Comparison of ENCODE assay signal across 30 cellular contexts in the genomic region with DNA sequence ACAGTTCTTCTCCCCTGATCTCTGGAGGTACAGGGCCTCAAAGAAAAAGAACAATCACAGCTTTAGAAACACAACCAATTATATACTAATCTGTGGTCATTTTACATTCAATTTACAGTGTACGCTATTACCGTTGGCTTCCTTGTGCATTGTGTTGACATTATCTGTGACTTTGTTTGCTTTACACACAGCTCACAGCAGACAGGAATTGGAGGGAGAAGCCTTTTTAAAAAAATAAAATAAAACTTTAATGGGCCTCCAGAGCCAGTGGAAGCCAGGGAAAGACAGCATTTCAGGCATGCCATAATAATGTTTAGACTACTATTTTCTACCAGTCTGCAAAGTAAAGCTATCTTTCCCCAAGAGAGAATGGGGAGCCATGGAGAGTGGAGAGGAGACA.
DNase-seq lines count a peak whose midpoint lies in the region; ATAC-seq, FAIRE-seq and TF ChIP-seq lines count a peak whose summit lies in the region.
"Had no signal": no experiment of that assay in that cellular context is flagged by ENCODE, and none has a peak within 500 bp of the region (broad histone marks: within the 10 kb centered on the region; RNA-seq: fewer than 3 reads in every experiment).

No MANE protein-coding gene starts in this region.

- TF ChIP-seq RAD21 in IMR-90 (IDR thresholded peaks at IDR 0.05; ENCODE audit: low read length) = no peak

- DNase-seq in IMR-90 = no peak
- peak; percentile 26 for DNase-seq in NCI-H774 (lab: John Stamatoyannopoulos, UW)
- DNase-seq in activated naive CD8-positive, alpha-beta T cell treated with anti-CD3 and anti-CD28 coated beads for 36 hours = no peak
- no peak for DNase-seq in activated gamma-delta T cell treated with Interleukin-2 at 50 U/mL for 16 hours
- no peak for DNase-seq in substantia nigra (lab: John Stamatoyannopoulos, UW)
- DNase-seq: activated CD4-positive, alpha-beta T cell treated with anti-CD3 and anti-CD28 coated beads, Interleukin-2, amount 10 ng/mL, durations not matched to agents 7 days and 5 days; activated T-cell treated with anti-CD3 and anti-CD28 coated beads, Interleukin-2, amount 50 U/mL, for 24 hours; AML-193; CD8-positive, alpha-beta memory T cell; DMS79; Kasumi-1; left ventricle myocardium superior; NCI-H187 treated with DMSO at 0.1 percent for 48 hours; NCI-H2227 treated with DMSO at 0.1 percent for 48 hours; nucleus accumbens; OCI-M1; stimulated activated naive CD8-positive, alpha-beta T cell treated with anti-CD3 and anti-CD28 coated beads, Interleukin-15, Interleukin-2, amounts not matched to agents 100 U/mL and 50 U/mL, for 24 hours; uterus; WERI-Rb-1 had no signal

- no peak overlapping the region for H3K23ac ChIP-seq in IMR-90 (ENCODE audit: low read depth, low read length)

- peak overlapping the region in 7 of 11 experiments; percentile 3 to 53 (median 30); a peak in 8 of 22 replicates for H3K27ac ChIP-seq in BLaER1 treated with 17β-estradiol and CSF1 and Interleukin-3, amounts not matched to agents 10 nM and 100 nM
- H3K27ac ChIP-seq in IMR-90 (ENCODE audit: insufficient read depth, low read length) (no peak overlapping the region), substantia nigra (ENCODE audit: low read depth, low read length, poor library complexity, severe bottlenecking) (no peak overlapping the region)
- H3K27ac ChIP-seq: gastroesophageal sphincter, HL-60, uterus, WERI-Rb-1 had no signal

- peak overlapping the region in 3 of 11 experiments; percentile 3 to 54 (median 6); a peak in 3 of 22 replicates for H3K9ac ChIP-seq in BLaER1 treated with 17β-estradiol and CSF1 and Interleukin-3, amounts not matched to agents 10 nM and 100 nM
- no peak overlapping the region for H3K9ac ChIP-seq in IMR-90 (ENCODE audit: low read depth, low read length)

- no peak overlapping the region for H3K4me3 Mint-ChIP-seq in activated naive CD8-positive, alpha-beta T cell treated with anti-CD3 and anti-CD28 coated beads for 36 hours
- H3K4me3 Mint-ChIP-seq: activated CD4-positive, alpha-beta T cell treated with anti-CD3 and anti-CD28 coated beads, Interleukin-2, amount 10 ng/mL, durations not matched to agents 7 days and 5 days; activated T-cell treated with anti-CD3 and anti-CD28 coated beads, Interleukin-2, amount 50 U/mL, for 24 hours; CD8-positive, alpha-beta memory T cell; central memory CD8-positive, alpha-beta T cell; T-helper 2 cell treated with Interferon-gamma antibody and Interleukin-4, amounts not matched to agents 5 μg/mL and 100 μg/mL, for 36 hours had no signal

- H3K56ac ChIP-seq in IMR-90 (ENCODE audit: extremely low read depth, insufficient read depth, low read length) = no peak overlapping the region

- H3K9me3 ChIP-seq in BLaER1 treated with 17β-estradiol and CSF1 and Interleukin-3, amounts not matched to agents 10 nM and 100 nM (replicated peaks in 1 of 11) = peaks cover 0 to 8% (median 3%) of the 10 kb centered on the region in 11 experiments; a peak in 8 of 22 replicates
- H3K9me3 ChIP-seq in IMR-90 (ENCODE audit: control insufficient read depth, insufficient read depth, low read length) = no peaks in the 10 kb centered on the region
- H3K9me3 ChIP-seq: gastroesophageal sphincter, uterus had no signal

- CTCF ChIA-PET in IMR-90 (lab: Yijun Ruan, JAX) = no interaction called here

- peak; percentile 62 for ATAC-seq in IMR-90 (ENCODE audit: low read depth)
- ATAC-seq in HG02970 (IDR thresholded peaks at IDR 0.05; ENCODE audit: low FRiP score, unreplicated experiment) = no peak
- ATAC-seq: gastroesophageal sphincter; left ventricle myocardium superior; Right ventricle myocardium inferior; stimulated activated naive CD8-positive, alpha-beta T cell treated with anti-CD3 and anti-CD28 coated beads, Interleukin-15, Interleukin-2, amounts not matched to agents 100 U/mL and 50 U/mL, for 24 hours had no signal

- H2AFZ ChIP-seq in IMR-90 (replicated peaks; ENCODE audit: low read length, poor library complexity) = no peak overlapping the region

- H2AK9ac ChIP-seq in IMR-90 (replicated peaks; ENCODE audit: low read depth, low read length, poor library complexity) = no peak overlapping the region

- no CpG with 5 or more reads among the region's 2 CpGs for WGBS in IMR-90 (ENCODE audit: extremely low coverage in 2 of 2, insufficient read length in 1 of 2), 2 experiments

- H2BK20ac ChIP-seq in IMR-90 (ENCODE audit: low read depth, low read length) = no peak overlapping the region

- no peak for TF ChIP-seq CTCF in IMR-90 (conservative IDR thresholded peaks at IDR 0.05; ENCODE audit: low read depth, low read length)

- no peak overlapping the region for H2BK120ac ChIP-seq in IMR-90 (ENCODE audit: low read depth, low read length)

- POLR2A ChIA-PET in IMR-90 (lab: Charles Lee; ENCODE audit: unreplicated experiment) = no interaction called here

- H4K5ac ChIP-seq in IMR-90 (ENCODE audit: low read depth, low read length) = no peak overlapping the region; the same call in 1 of the 2 replicates

- H2BK5ac ChIP-seq in IMR-90 (ENCODE audit: low read depth, low read length, poor library complexity, severe bottlenecking) = no peak overlapping the region

- H3K4ac ChIP-seq in IMR-90 (ENCODE audit: low read depth, low read length) = no peak overlapping the region

- H3K27me3 ChIP-seq in BLaER1 treated with 17β-estradiol and CSF1 and Interleukin-3, amounts not matched to agents 10 nM and 100 nM = no peaks in the 10 kb centered on the region
- no peaks in the 10 kb centered on the region for H3K27me3 ChIP-seq in IMR-90 (ENCODE audit: control insufficient read depth, insufficient read depth, low read length)
- H3K27me3 ChIP-seq: uterus had no signal

- no peak overlapping the region for H2BK15ac ChIP-seq in IMR-90 (ENCODE audit: low read depth, low read length)

- H3K14ac ChIP-seq in IMR-90 (replicated peaks; ENCODE audit: low read depth, low read length) = peak overlapping the region; percentile 32

- H3K4me1 Mint-ChIP-seq in activated naive CD8-positive, alpha-beta T cell treated with anti-CD3 and anti-CD28 coated beads for 36 hours = peaks cover 11% of the 10 kb centered on the region
- H3K4me1 Mint-ChIP-seq: activated CD4-positive, alpha-beta T cell treated with anti-CD3 and anti-CD28 coated beads, Interleukin-2, amount 10 ng/mL, durations not matched to agents 7 days and 5 days had no signal

- TF ChIP-seq POLR2A in IMR-90 (IDR thresholded peaks at IDR 0.05; ENCODE audit: low read depth, low read length) = no peak

- H3K79me1 ChIP-seq in IMR-90 (ENCODE audit: low read depth in 1 of 2, low read length in 2 of 2) = no peaks in the 10 kb centered on the region

- BruUV-seq in IMR-90 (replicated peaks; lab: Mats Ljungman, UMichigan) = no TSS peak

- peaks cover 1% of the 10 kb centered on the region; the same call in 1 of the 2 replicates for H3K9me1 ChIP-seq in IMR-90 (ENCODE audit: insufficient read depth, low read length)

- H3K4me1 ChIP-seq in BLaER1 treated with 17β-estradiol and CSF1 and Interleukin-3, amounts not matched to agents 10 nM and 100 nM = peaks cover 42 to 78% (median 58%) of the 10 kb centered on the region in 10 experiments
- H3K4me1 ChIP-seq in IMR-90 (ENCODE audit: control insufficient read depth, insufficient read depth, low read length) = peaks cover 13% of the 10 kb centered on the region
- H3K4me1 ChIP-seq: gastroesophageal sphincter, uterus had no signal

- dilution Hi-C loops in IMR-90 (cut with HindIII; ENCODE audit: low sequenced_read_pairs, unreplicated experiment) = no loop called here

- FAIRE-seq in islet of Langerhans (lab: Jason Lieb, UNC) = peak; percentile 21
- FAIRE-seq: A204.1, GM19239, keratinocyte had no signal

- intact Hi-C loops in IMR-90 (cut with micrococcal nuclease) = no loop called here

- no peaks in the 10 kb centered on the region for H3K36me3 ChIP-seq in BLaER1 treated with 17β-estradiol and CSF1 and Interleukin-3, amounts not matched to agents 10 nM and 100 nM
- no peaks in the 10 kb centered on the region for H3K36me3 ChIP-seq in IMR-90 (ENCODE audit: control insufficient read depth, insufficient read depth, low read length)
- H3K36me3 ChIP-seq: gastroesophageal sphincter, uterus, WERI-Rb-1 had no signal

- no peak overlapping the region for H4K8ac ChIP-seq in IMR-90 (ENCODE audit: low read depth in 2 of 2, low read length in 2 of 2)

- no peak overlapping the region for H3K27ac Mint-ChIP-seq in activated naive CD8-positive, alpha-beta T cell treated with anti-CD3 and anti-CD28 coated beads for 36 hours
- H3K27ac Mint-ChIP-seq: activated CD4-positive, alpha-beta T cell treated with anti-CD3 and anti-CD28 coated beads, Interleukin-2, amount 10 ng/mL, durations not matched to agents 7 days and 5 days; activated T-cell treated with anti-CD3 and anti-CD28 coated beads, Interleukin-2, amount 50 U/mL, for 24 hours; T-helper 2 cell treated with Interferon-gamma antibody and Interleukin-4, amounts not matched to agents 5 μg/mL and 100 μg/mL, for 36 hours had no signal

- no peaks in the 10 kb centered on the region for H3K9me3 Mint-ChIP-seq in activated naive CD8-positive, alpha-beta T cell treated with anti-CD3 and anti-CD28 coated beads for 36 hours
- H3K9me3 Mint-ChIP-seq: activated CD4-positive, alpha-beta T cell treated with anti-CD3 and anti-CD28 coated beads, Interleukin-2, amount 10 ng/mL, durations not matched to agents 7 days and 5 days; activated T-cell treated with anti-CD3 and anti-CD28 coated beads, Interleukin-2, amount 50 U/mL, for 24 hours; CD8-positive, alpha-beta memory T cell; central memory CD8-positive, alpha-beta T cell had no signal

- H4K20me1 ChIP-seq in BLaER1 treated with 17β-estradiol and CSF1 and Interleukin-3, amounts not matched to agents 10 nM and 100 nM = no peaks in the 10 kb centered on the region
- H4K20me1 ChIP-seq in IMR-90 (ENCODE audit: insufficient read depth, low read length) = no peaks in the 10 kb centered on the region

- in situ Hi-C loops in IMR-90 (cut with MboI; ENCODE audit: low sequenced_read_pairs) = no loop called here

- no peaks in the 10 kb centered on the region for H3K27me3 Mint-ChIP-seq in activated naive CD8-positive, alpha-beta T cell treated with anti-CD3 and anti-CD28 coated beads for 36 hours
- H3K27me3 Mint-ChIP-seq: activated CD4-positive, alpha-beta T cell treated with anti-CD3 and anti-CD28 coated beads, Interleukin-2, amount 10 ng/mL, durations not matched to agents 7 days and 5 days; activated T-cell treated with anti-CD3 and anti-CD28 coated beads, Interleukin-2, amount 50 U/mL, for 24 hours; central memory CD8-positive, alpha-beta T cell had no signal

- H4K91ac ChIP-seq in IMR-90 (ENCODE audit: insufficient read depth, low read depth, low read length) = no peak overlapping the region

- no peak overlapping the region for H3K4me3 ChIP-seq in BLaER1 treated with 17β-estradiol and CSF1 and Interleukin-3, amounts not matched to agents 10 nM and 100 nM
- H3K4me3 ChIP-seq in IMR-90 (ENCODE audit: insufficient read depth, low read depth, low read length) = no peak overlapping the region
- H3K4me3 ChIP-seq: gastroesophageal sphincter, uterus had no signal

- no peaks in the 10 kb centered on the region for H3K36me3 Mint-ChIP-seq in activated naive CD8-positive, alpha-beta T cell treated with anti-CD3 and anti-CD28 coated beads for 36 hours
- H3K36me3 Mint-ChIP-seq: CD8-positive, alpha-beta memory T cell had no signal

- H3K18ac ChIP-seq in IMR-90 (ENCODE audit: low read depth, low read length) = peak overlapping the region; percentile 68; the same call in 1 of the 2 replicates

- H3K4me2 ChIP-seq in BLaER1 treated with 17β-estradiol and CSF1 and Interleukin-3, amounts not matched to agents 10 nM and 100 nM = peak overlapping the region; percentile 47 to 71 (median 59)
- H3K4me2 ChIP-seq in IMR-90 (ENCODE audit: low read depth, low read length) = peak overlapping the region; percentile 26; the same call in 1 of the 2 replicates

- H2AK5ac ChIP-seq in IMR-90 (ENCODE audit: low read depth, low read length) = no peak overlapping the region

Comparison
In these comparisons a context has a peak if more than half of its experiments do, and no peak if none do; other contexts are left out.
1. H3K27ac ChIP-seq: peak in BLaER1 treated with 17β-estradiol and CSF1 and Interleukin-3, amounts not matched to agents 10 nM and 100 nM (7 of 11); none in IMR-90 (single experiment) and substantia nigra (single experiment).